In the genomic region with DNA sequence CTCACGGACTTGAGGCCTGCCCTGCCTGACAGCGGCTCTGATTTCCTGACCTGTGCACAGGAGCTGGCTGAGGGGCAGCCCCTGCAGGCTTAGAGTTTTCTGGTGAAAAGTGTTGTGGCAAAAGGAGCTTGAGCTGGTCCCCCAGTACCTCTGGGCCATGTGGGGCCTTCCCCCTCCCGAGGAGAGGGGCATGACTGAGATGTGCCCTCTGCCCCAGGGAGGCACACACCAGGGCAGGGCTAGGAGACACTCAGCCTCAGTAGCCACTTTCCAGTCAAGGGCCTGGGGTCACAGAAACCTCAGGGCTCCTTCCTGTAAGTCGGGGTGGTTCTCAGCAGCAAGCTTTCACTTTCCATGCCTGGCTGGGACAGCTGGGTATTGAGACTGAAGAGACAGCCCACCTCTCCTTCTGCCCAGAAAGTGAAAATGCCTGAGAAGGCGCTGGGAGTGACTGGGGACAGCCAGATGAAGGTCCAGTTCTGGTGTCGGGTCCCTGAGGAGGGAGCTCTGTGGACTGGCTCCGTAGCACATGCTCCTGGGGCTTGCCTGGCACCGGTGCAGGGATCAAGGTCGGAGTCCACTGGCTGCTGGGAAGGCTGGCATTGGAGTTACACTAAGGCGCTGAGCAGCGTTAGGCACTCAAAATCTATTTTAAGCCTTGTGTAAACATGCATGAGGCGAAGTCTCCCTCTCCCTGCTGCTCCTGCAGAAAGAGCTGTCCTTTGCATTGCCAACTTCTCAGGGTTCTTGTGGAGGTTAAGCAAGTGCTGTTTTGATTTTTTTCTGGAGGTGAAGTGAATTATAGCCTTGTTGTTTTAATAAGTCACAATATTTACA, we compare ENCODE assay signal across 1 cellular context.
A peak's percentile ranks its signal among the peaks of the same experiment; 100 is the strongest.
TF ChIP-seq lines count a peak whose summit lies in the region.

No MANE protein-coding gene starts in this region.

TF ChIP-seq in HepG2, 621 proteins besides CTCF, POLR2A, EP300 and RAD21 (continued from another document and continues in another):
- TF ChIP-seq SUZ12 (IDR thresholded peaks at IDR 0.05; ENCODE audit: low read depth, low read length), result no peak
- TF ChIP-seq, protein P1, sequence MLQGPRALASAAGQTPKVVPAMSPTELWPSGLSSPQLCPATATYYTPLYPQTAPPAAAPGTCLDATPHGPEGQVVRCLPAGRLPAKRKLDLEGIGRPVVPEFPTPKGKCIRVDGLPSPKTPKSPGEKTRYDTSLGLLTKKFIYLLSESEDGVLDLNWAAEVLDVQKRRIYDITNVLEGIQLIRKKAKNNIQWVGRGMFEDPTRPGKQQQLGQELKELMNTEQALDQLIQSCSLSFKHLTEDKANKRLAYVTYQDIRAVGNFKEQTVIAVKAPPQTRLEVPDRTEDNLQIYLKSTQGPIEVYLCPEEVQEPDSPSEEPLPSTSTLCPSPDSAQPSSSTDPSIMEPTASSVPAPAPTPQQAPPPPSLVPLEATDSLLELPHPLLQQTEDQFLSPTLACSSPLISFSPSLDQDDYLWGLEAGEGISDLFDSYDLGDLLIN (CRISPR knock-in tag; IDR thresholded peaks at IDR 0.05; ENCODE audit: borderline replicate concordance), result no peak
- TF ChIP-seq DMAP1 (CRISPR knock-in tag; IDR thresholded peaks at IDR 0.05), result no peak
- TF ChIP-seq NFYB (CRISPR knock-in tag; IDR thresholded peaks at IDR 0.05), result no peak
- no peak for TF ChIP-seq REXO4 (CRISPR knock-in tag; IDR thresholded peaks at IDR 0.05; ENCODE audit: borderline replicate concordance)
- TF ChIP-seq ZNF44 (CRISPR knock-in tag; IDR thresholded peaks at IDR 0.05), result no peak
- TF ChIP-seq ZNF333 (CRISPR knock-in tag; IDR thresholded peaks at IDR 0.05; ENCODE audit: borderline replicate concordance), result 0 out of 2 replicates have a peak, but pooled peaks have one; percentile 46
- TF ChIP-seq ZMAT3 (CRISPR knock-in tag; conservative IDR thresholded peaks at IDR 0.05), result 0 out of 2 replicates have a peak, but pooled peaks have one; percentile 58
- TF ChIP-seq NPAS2 (CRISPR knock-in tag; IDR thresholded peaks at IDR 0.05; ENCODE audit: borderline replicate concordance), result no peak
- no peak for TF ChIP-seq GATAD1 (CRISPR knock-in tag; IDR thresholded peaks at IDR 0.05)
- no peak for TF ChIP-seq MTF2 (CRISPR knock-in tag; IDR thresholded peaks at IDR 0.05; ENCODE audit: borderline replicate concordance)
- no peak for TF ChIP-seq RBAK (CRISPR knock-in tag; IDR thresholded peaks at IDR 0.05)
- TF ChIP-seq ZNF546 (CRISPR knock-in tag; conservative IDR thresholded peaks at IDR 0.05), result no peak
- TF ChIP-seq, protein P2, sequence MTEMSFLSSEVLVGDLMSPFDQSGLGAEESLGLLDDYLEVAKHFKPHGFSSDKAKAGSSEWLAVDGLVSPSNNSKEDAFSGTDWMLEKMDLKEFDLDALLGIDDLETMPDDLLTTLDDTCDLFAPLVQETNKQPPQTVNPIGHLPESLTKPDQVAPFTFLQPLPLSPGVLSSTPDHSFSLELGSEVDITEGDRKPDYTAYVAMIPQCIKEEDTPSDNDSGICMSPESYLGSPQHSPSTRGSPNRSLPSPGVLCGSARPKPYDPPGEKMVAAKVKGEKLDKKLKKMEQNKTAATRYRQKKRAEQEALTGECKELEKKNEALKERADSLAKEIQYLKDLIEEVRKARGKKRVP (CRISPR knock-in tag; IDR thresholded peaks at IDR 0.05), result no peak
- no peak for TF ChIP-seq BORCS8-MEF2B (CRISPR knock-in tag; IDR thresholded peaks at IDR 0.05)
- TF ChIP-seq, protein P3, sequence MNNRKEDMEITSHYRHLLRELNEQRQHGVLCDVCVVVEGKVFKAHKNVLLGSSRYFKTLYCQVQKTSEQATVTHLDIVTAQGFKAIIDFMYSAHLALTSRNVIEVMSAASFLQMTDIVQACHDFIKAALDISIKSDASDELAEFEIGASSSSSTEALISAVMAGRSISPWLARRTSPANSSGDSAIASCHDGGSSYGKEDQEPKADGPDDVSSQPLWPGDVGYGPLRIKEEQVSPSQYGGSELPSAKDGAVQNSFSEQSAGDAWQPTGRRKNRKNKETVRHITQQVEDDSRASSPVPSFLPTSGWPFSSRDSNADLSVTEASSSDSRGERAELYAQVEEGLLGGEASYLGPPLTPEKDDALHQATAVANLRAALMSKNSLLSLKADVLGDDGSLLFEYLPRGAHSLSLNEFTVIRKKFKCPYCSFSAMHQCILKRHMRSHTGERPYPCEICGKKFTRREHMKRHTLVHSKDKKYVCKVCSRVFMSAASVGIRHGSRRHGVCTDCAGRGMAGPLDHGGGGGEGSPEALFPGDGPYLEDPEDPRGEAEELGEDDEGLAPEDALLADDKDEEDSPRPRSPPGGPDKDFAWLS (CRISPR knock-in tag; IDR thresholded peaks at IDR 0.05; ENCODE audit: borderline replicate concordance), result no peak
- no peak for TF ChIP-seq SP1 (IDR thresholded peaks at IDR 0.05)
- TF ChIP-seq SP1 (CRISPR knock-in tag; IDR thresholded peaks at IDR 0.05), result no peak
- TF ChIP-seq NONO (IDR thresholded peaks at IDR 0.05), result no peak
- TF ChIP-seq NONO (CRISPR knock-in tag; conservative IDR thresholded peaks at IDR 0.05), result no peak
- TF ChIP-seq, protein P4, sequence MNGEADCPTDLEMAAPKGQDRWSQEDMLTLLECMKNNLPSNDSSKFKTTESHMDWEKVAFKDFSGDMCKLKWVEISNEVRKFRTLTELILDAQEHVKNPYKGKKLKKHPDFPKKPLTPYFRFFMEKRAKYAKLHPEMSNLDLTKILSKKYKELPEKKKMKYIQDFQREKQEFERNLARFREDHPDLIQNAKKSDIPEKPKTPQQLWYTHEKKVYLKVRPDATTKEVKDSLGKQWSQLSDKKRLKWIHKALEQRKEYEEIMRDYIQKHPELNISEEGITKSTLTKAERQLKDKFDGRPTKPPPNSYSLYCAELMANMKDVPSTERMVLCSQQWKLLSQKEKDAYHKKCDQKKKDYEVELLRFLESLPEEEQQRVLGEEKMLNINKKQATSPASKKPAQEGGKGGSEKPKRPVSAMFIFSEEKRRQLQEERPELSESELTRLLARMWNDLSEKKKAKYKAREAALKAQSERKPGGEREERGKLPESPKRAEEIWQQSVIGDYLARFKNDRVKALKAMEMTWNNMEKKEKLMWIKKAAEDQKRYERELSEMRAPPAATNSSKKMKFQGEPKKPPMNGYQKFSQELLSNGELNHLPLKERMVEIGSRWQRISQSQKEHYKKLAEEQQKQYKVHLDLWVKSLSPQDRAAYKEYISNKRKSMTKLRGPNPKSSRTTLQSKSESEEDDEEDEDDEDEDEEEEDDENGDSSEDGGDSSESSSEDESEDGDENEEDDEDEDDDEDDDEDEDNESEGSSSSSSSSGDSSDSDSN (CRISPR knock-in tag; IDR thresholded peaks at IDR 0.05), result no peak
- TF ChIP-seq, protein P5, sequence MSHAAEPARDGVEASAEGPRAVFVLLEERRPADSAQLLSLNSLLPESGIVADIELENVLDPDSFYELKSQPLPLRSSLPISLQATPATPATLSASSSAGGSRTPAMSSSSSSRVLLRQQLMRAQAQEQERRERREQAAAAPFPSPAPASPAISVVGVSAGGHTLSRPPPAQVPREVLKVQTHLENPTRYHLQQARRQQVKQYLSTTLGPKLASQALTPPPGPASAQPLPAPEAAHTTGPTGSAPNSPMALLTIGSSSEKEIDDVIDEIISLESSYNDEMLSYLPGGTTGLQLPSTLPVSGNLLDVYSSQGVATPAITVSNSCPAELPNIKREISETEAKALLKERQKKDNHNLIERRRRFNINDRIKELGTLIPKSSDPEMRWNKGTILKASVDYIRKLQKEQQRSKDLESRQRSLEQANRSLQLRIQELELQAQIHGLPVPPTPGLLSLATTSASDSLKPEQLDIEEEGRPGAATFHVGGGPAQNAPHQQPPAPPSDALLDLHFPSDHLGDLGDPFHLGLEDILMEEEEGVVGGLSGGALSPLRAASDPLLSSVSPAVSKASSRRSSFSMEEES (CRISPR knock-in tag; IDR thresholded peaks at IDR 0.05), result no peak
- TF ChIP-seq, protein P6, sequence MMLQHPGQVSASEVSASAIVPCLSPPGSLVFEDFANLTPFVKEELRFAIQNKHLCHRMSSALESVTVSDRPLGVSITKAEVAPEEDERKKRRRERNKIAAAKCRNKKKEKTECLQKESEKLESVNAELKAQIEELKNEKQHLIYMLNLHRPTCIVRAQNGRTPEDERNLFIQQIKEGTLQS (CRISPR knock-in tag; IDR thresholded peaks at IDR 0.05), result no peak
- TF ChIP-seq NR1H2 (CRISPR knock-in tag; IDR thresholded peaks at IDR 0.05; ENCODE audit: borderline replicate concordance, low read depth), result no peak
- TF ChIP-seq RBM39 (IDR thresholded peaks at IDR 0.05; ENCODE audit: low read depth, low read length, poor library complexity, severe bottlenecking), result no peak
- 0 out of 2 replicates have a peak, but pooled peaks have one; percentile 17 for TF ChIP-seq ETV6 (CRISPR knock-in tag; conservative IDR thresholded peaks at IDR 0.05)
- TF ChIP-seq PHB2 (IDR thresholded peaks at IDR 0.05; ENCODE audit: partially characterized antibody), result no peak
- no peak for TF ChIP-seq ZBTB7A (CRISPR knock-in tag; IDR thresholded peaks at IDR 0.05)
- TF ChIP-seq MBNL3 (CRISPR knock-in tag; conservative IDR thresholded peaks at IDR 0.05), result no peak
- TF ChIP-seq GTF3A (CRISPR knock-in tag; conservative IDR thresholded peaks at IDR 0.05), result no peak
- TF ChIP-seq ZNF264 (CRISPR knock-in tag; IDR thresholded peaks at IDR 0.05), result no peak
- TF ChIP-seq ATAD3A (CRISPR knock-in tag; IDR thresholded peaks at IDR 0.05), result no peak
- no peak; the same call in 1 of the 2 replicates for TF ChIP-seq KAT8 (CRISPR knock-in tag; IDR thresholded peaks at IDR 0.05)
- TF ChIP-seq, protein P7, sequence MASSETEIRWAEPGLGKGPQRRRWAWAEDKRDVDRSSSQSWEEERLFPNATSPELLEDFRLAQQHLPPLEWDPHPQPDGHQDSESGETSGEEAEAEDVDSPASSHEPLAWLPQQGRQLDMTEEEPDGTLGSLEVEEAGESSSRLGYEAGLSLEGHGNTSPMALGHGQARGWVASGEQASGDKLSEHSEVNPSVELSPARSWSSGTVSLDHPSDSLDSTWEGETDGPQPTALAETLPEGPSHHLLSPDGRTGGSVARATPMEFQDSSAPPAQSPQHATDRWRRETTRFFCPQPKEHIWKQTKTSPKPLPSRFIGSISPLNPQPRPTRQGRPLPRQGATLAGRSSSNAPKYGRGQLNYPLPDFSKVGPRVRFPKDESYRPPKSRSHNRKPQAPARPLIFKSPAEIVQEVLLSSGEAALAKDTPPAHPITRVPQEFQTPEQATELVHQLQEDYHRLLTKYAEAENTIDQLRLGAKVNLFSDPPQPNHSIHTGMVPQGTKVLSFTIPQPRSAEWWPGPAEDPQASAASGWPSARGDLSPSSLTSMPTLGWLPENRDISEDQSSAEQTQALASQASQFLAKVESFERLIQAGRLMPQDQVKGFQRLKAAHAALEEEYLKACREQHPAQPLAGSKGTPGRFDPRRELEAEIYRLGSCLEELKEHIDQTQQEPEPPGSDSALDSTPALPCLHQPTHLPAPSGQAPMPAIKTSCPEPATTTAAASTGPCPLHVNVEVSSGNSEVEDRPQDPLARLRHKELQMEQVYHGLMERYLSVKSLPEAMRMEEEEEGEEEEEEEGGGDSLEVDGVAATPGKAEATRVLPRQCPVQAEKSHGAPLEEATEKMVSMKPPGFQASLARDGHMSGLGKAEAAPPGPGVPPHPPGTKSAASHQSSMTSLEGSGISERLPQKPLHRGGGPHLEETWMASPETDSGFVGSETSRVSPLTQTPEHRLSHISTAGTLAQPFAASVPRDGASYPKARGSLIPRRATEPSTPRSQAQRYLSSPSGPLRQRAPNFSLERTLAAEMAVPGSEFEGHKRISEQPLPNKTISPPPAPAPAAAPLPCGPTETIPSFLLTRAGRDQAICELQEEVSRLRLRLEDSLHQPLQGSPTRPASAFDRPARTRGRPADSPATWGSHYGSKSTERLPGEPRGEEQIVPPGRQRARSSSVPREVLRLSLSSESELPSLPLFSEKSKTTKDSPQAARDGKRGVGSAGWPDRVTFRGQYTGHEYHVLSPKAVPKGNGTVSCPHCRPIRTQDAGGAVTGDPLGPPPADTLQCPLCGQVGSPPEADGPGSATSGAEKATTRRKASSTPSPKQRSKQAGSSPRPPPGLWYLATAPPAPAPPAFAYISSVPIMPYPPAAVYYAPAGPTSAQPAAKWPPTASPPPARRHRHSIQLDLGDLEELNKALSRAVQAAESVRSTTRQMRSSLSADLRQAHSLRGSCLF (CRISPR knock-in tag; IDR thresholded peaks at IDR 0.05; ENCODE audit: borderline replicate concordance), result no peak
- TF ChIP-seq WIZ (CRISPR knock-in tag; IDR thresholded peaks at IDR 0.05), result no peak
- TF ChIP-seq ZNF20 (CRISPR knock-in tag; IDR thresholded peaks at IDR 0.05), result no peak
- TF ChIP-seq ZNF446 (CRISPR knock-in tag; IDR thresholded peaks at IDR 0.05), result no peak
- TF ChIP-seq HOXD1 (CRISPR knock-in tag; IDR thresholded peaks at IDR 0.05), result no peak
- no peak for TF ChIP-seq ZNF75D (CRISPR knock-in tag; IDR thresholded peaks at IDR 0.05; ENCODE audit: borderline replicate concordance)
- no peak for TF ChIP-seq ZNF326 (CRISPR knock-in tag; IDR thresholded peaks at IDR 0.05; ENCODE audit: borderline replicate concordance)
- no peak for TF ChIP-seq ZNF558 (CRISPR knock-in tag; IDR thresholded peaks at IDR 0.05; ENCODE audit: borderline replicate concordance)
- TF ChIP-seq, protein P8, sequence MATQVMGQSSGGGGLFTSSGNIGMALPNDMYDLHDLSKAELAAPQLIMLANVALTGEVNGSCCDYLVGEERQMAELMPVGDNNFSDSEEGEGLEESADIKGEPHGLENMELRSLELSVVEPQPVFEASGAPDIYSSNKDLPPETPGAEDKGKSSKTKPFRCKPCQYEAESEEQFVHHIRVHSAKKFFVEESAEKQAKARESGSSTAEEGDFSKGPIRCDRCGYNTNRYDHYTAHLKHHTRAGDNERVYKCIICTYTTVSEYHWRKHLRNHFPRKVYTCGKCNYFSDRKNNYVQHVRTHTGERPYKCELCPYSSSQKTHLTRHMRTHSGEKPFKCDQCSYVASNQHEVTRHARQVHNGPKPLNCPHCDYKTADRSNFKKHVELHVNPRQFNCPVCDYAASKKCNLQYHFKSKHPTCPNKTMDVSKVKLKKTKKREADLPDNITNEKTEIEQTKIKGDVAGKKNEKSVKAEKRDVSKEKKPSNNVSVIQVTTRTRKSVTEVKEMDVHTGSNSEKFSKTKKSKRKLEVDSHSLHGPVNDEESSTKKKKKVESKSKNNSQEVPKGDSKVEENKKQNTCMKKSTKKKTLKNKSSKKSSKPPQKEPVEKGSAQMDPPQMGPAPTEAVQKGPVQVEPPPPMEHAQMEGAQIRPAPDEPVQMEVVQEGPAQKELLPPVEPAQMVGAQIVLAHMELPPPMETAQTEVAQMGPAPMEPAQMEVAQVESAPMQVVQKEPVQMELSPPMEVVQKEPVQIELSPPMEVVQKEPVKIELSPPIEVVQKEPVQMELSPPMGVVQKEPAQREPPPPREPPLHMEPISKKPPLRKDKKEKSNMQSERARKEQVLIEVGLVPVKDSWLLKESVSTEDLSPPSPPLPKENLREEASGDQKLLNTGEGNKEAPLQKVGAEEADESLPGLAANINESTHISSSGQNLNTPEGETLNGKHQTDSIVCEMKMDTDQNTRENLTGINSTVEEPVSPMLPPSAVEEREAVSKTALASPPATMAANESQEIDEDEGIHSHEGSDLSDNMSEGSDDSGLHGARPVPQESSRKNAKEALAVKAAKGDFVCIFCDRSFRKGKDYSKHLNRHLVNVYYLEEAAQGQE (IDR thresholded peaks at IDR 0.05; ENCODE audit: borderline replicate concordance in 1 of 2, low read depth in 1 of 2, low read length in 2 of 2), result no peak
- no peak for TF ChIP-seq BHLHE40 (IDR thresholded peaks at IDR 0.05; ENCODE audit: low read length)
- TF ChIP-seq ONECUT2 (CRISPR knock-in tag; IDR thresholded peaks at IDR 0.05), result no peak
- TF ChIP-seq ZNF772 (CRISPR knock-in tag; IDR thresholded peaks at IDR 0.05), result no peak
- TF ChIP-seq ZNF256 (CRISPR knock-in tag; conservative IDR thresholded peaks at IDR 0.05), result no peak
- TF ChIP-seq, protein P9, sequence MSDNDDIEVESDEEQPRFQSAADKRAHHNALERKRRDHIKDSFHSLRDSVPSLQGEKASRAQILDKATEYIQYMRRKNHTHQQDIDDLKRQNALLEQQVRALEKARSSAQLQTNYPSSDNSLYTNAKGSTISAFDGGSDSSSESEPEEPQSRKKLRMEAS (IDR thresholded peaks at IDR 0.05), result peak; percentile 85
- no peak for TF ChIP-seq ZNF101 (CRISPR knock-in tag; IDR thresholded peaks at IDR 0.05; ENCODE audit: borderline replicate concordance, low read depth)
- TF ChIP-seq ETV5 (CRISPR knock-in tag; IDR thresholded peaks at IDR 0.05; ENCODE audit: borderline replicate concordance), result no peak
